In the genomic region with DNA sequence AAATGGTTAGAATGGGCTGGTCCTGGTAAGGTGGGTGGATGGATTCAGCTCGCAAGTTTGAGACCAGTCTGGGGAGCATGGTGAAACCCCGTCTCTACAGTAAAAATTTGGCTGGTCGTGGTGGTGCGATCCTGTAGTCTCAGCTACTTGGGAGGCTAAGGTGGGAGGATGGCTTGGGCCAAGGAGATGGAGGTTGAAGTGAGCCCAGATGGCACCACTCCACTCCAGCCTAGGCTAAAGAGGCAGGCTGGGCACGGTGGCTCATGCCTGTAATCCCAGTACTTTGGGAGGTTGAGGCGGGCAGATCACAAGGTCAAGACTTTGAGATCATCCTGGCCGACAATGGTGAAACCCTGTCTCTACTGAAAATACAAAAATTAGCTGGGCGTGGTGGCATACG, we compare ENCODE assay signal across 15 cellular contexts. TPM values are rescaled to one million over a fixed set of nuclear protein-coding genes. Genes with fewer than 3 reads are reported as not detected.
A peak's percentile ranks its signal among the peaks of the same experiment; 100 is the strongest.
DNase-seq lines count a peak whose midpoint lies in the region; ATAC-seq and TF ChIP-seq lines count a peak whose summit lies in the region.
"Had no signal": no experiment of that assay in that cellular context is flagged by ENCODE, and none has a peak within 500 bp of the region (broad histone marks: within the 10 kb centered on the region; RNA-seq: fewer than 3 reads in every experiment).

No MANE protein-coding gene starts in this region.

- no peak overlapping the region for H2AFZ ChIP-seq in mammary epithelial cell (ENCODE audit: low read depth, low read length)

- H3K9me3 ChIP-seq in mammary epithelial cell (replicated peaks; ENCODE audit: insufficient read depth, low read length): no peaks in the 10 kb centered on the region

- H3K79me2 ChIP-seq in mammary epithelial cell (ENCODE audit: insufficient read depth, low read length): peaks cover 16% of the 10 kb centered on the region

- no peak overlapping the region for H3K9ac ChIP-seq in mammary epithelial cell (ENCODE audit: insufficient read depth, low read length)
- H3K9ac ChIP-seq: BLaER1 had no signal

- peaks cover 14% of the 10 kb centered on the region for H3K27me3 ChIP-seq in mammary epithelial cell (ENCODE audit: insufficient read depth, low read length)
- H3K27me3 ChIP-seq: BLaER1 had no signal

- peaks cover 24% of the 10 kb centered on the region for H3K36me3 Mint-ChIP-seq in activated naive CD4-positive, alpha-beta T cell treated with anti-CD3 and anti-CD28 coated beads, Interleukin-2, amount 50 U/mL, for 24 hours
- H3K36me3 Mint-ChIP-seq in WTC11 (peaks cover 54% of the 10 kb centered on the region), type B pancreatic cell (peaks cover 14% of the 10 kb centered on the region), T-cell (peaks cover under 1% of the 10 kb centered on the region)
- peaks cover 10 to 19% (median 13%) of the 10 kb centered on the region in 3 donors for H3K36me3 Mint-ChIP-seq in naive thymus-derived CD8-positive, alpha-beta T cell
- peaks cover 16 to 35% of the 10 kb centered on the region in 2 donors for H3K36me3 Mint-ChIP-seq in stimulated activated naive B cell treated with anti-CD40 and anti-IgM and Interleukin-4, amounts not matched to agents 10 μg/mL and 1 μg/mL and 100 μg/mL, for 72 hours

- H3K4me1 Mint-ChIP-seq in activated naive CD4-positive, alpha-beta T cell treated with anti-CD3 and anti-CD28 coated beads, Interleukin-2, amount 50 U/mL, for 24 hours: peaks cover 10% of the 10 kb centered on the region
- H3K4me1 Mint-ChIP-seq in WTC11: peaks cover 47% of the 10 kb centered on the region
- H3K4me1 Mint-ChIP-seq in naive thymus-derived CD8-positive, alpha-beta T cell: peaks cover 0 to 10% (median 5%) of the 10 kb centered on the region in 4 donors
- peaks cover 10% of the 10 kb centered on the region for H3K4me1 Mint-ChIP-seq in type B pancreatic cell (ENCODE audit: unreplicated experiment)
- peaks cover 0 to 9% (median 7%) of the 10 kb centered on the region in 3 donors for H3K4me1 Mint-ChIP-seq in T-cell
- H3K4me1 Mint-ChIP-seq in stimulated activated naive B cell treated with anti-CD40 and anti-IgM and Interleukin-4, amounts not matched to agents 10 μg/mL and 1 μg/mL and 100 μg/mL, for 72 hours: peaks cover 11 to 12% of the 10 kb centered on the region in 2 donors

- no peak overlapping the region for H3K27ac Mint-ChIP-seq in activated naive CD4-positive, alpha-beta T cell treated with anti-CD3 and anti-CD28 coated beads, Interleukin-2, amount 50 U/mL, for 24 hours
- peak overlapping the region; percentile 79; the same call in 1 of the 2 replicates for H3K27ac Mint-ChIP-seq in WTC11
- no peak overlapping the region for H3K27ac Mint-ChIP-seq in naive thymus-derived CD8-positive, alpha-beta T cell
- H3K27ac Mint-ChIP-seq in type B pancreatic cell: no peak overlapping the region
- no peak overlapping the region for H3K27ac Mint-ChIP-seq in T-cell
- H3K27ac Mint-ChIP-seq in stimulated activated naive B cell treated with anti-CD40 and anti-IgM and Interleukin-4, amounts not matched to agents 10 μg/mL and 1 μg/mL and 100 μg/mL, for 72 hours: no peak overlapping the region

- peaks cover 4% of the 10 kb centered on the region for H3K4me1 ChIP-seq in mammary epithelial cell (ENCODE audit: insufficient read depth, low read length)
- H3K4me1 ChIP-seq: HAP-1 had no signal

- dilution Hi-C loops in mammary epithelial cell (cut with HindIII; ENCODE audit: low sequenced_read_pairs): no loop called here

- H3K27me3 Mint-ChIP-seq in activated naive CD4-positive, alpha-beta T cell treated with anti-CD3 and anti-CD28 coated beads, Interleukin-2, amount 50 U/mL, for 24 hours: peaks cover 39% of the 10 kb centered on the region
- no peaks in the 10 kb centered on the region for H3K27me3 Mint-ChIP-seq in WTC11 (ENCODE audit: low read depth)
- peaks cover 33 to 75% (median 35%) of the 10 kb centered on the region in 5 donors for H3K27me3 Mint-ChIP-seq in naive thymus-derived CD8-positive, alpha-beta T cell
- peaks cover 39% of the 10 kb centered on the region for H3K27me3 Mint-ChIP-seq in type B pancreatic cell
- peaks cover 36 to 59% of the 10 kb centered on the region in 2 donors for H3K27me3 Mint-ChIP-seq in T-cell
- peaks cover 41 to 57% of the 10 kb centered on the region in 2 donors for H3K27me3 Mint-ChIP-seq in stimulated activated naive B cell treated with anti-CD40 and anti-IgM and Interleukin-4, amounts not matched to agents 10 μg/mL and 1 μg/mL and 100 μg/mL, for 72 hours

- H3K4me3 ChIP-seq in mammary epithelial cell (replicated peaks in 1 of 3; ENCODE audit: insufficient read depth in 1 of 3, low read depth in 2 of 3, low read length in 3 of 3): no peak overlapping the region
- H3K4me3 ChIP-seq: BLaER1, HAP-1 had no signal

- TF ChIP-seq CTCF in WTC11 (IDR thresholded peaks at IDR 0.05): no peak
- TF ChIP-seq CTCF in type B pancreatic cell (conservative IDR thresholded peaks at IDR 0.05): no peak
- TF ChIP-seq CTCF in mammary epithelial cell (conservative IDR thresholded peaks at IDR 0.05 in 1 of 2, IDR thresholded peaks at IDR 0.05 in 1 of 2; ENCODE audit: extremely low read depth in 1 of 2, insufficient read depth in 1 of 2, low read depth in 1 of 2, low read length in 2 of 2): no peak

- H3K4me2 ChIP-seq in mammary epithelial cell (ENCODE audit: insufficient read depth, low read depth, low read length): no peak overlapping the region
- H3K4me2 ChIP-seq: BLaER1 had no signal

- POLR2A ChIA-PET in WTC11 (lab: Charles Lee) (interaction anchor here (0.7 kb wide), 1 partner anchor 9 kb away, joined by 5 read pairs; no protein-coding TSS in a partner anchor), T-cell (lab: Charles Lee) (no interaction called here)
- POLR2A ChIA-PET in naive thymus-derived CD8-positive, alpha-beta T cell (lab: Charles Lee): no interaction called here

- no peak for ATAC-seq in WTC11
- ATAC-seq in naive thymus-derived CD8-positive, alpha-beta T cell: no peak
- ATAC-seq in T-cell (replicated peaks in 1 of 4): no peak
- ATAC-seq in stimulated activated naive B cell treated with anti-CD40 and anti-IgM and Interleukin-4, amounts not matched to agents 10 μg/mL and 1 μg/mL and 100 μg/mL, for 72 hours (replicated peaks): no peak

- CTCF ChIA-PET in WTC11 (lab: Charles Lee): interaction anchor here (0.7 kb wide), 1 partner anchor 35 kb away, joined by 4 read pairs; no protein-coding TSS in a partner anchor
- CTCF ChIA-PET in mammary epithelial cell (lab: Charles Lee; ENCODE audit: low non-redundant PET): no interaction called here
- CTCF ChIA-PET in T-cell (lab: Charles Lee): no interaction called here

- intact Hi-C loops in mammary epithelial cell (cut with micrococcal nuclease): no loop called here

- peak overlapping the region; percentile 13 for H3K4me3 Mint-ChIP-seq in activated naive CD4-positive, alpha-beta T cell treated with anti-CD3 and anti-CD28 coated beads, Interleukin-2, amount 50 U/mL, for 24 hours
- H3K4me3 Mint-ChIP-seq in WTC11: peak overlapping the region; percentile 1; the same call in 1 of the 2 replicates
- H3K4me3 Mint-ChIP-seq in naive thymus-derived CD8-positive, alpha-beta T cell: peak overlapping the region in 6 of 10 donors; percentile 0 to 28 (median 4)
- H3K4me3 Mint-ChIP-seq in type B pancreatic cell: peak overlapping the region; percentile 35
- no peak overlapping the region for H3K4me3 Mint-ChIP-seq in T-cell
- H3K4me3 Mint-ChIP-seq in stimulated activated naive B cell treated with anti-CD40 and anti-IgM and Interleukin-4, amounts not matched to agents 10 μg/mL and 1 μg/mL and 100 μg/mL, for 72 hours: no peak overlapping the region

- in situ Hi-C loops in mammary epithelial cell (cut with MboI; ENCODE audit: low sequenced_read_pairs in 2 of 2): no loop called here

- BruUV-seq in mammary epithelial cell (replicated peaks; lab: Mats Ljungman, UMichigan): no TSS peak

- 98% methylated on average over 9 of the region's 9 CpGs for WGBS in mammary epithelial cell (ENCODE audit: low coverage, missing lambda C conversion rate)

- no peak overlapping the region for H3K27ac ChIP-seq in mammary epithelial cell (ENCODE audit: insufficient read depth, low read depth, low read length)
- H3K27ac ChIP-seq: 22Rv1, BLaER1 had no signal

- peaks cover 11% of the 10 kb centered on the region for H3K9me3 Mint-ChIP-seq in activated naive CD4-positive, alpha-beta T cell treated with anti-CD3 and anti-CD28 coated beads, Interleukin-2, amount 50 U/mL, for 24 hours
- H3K9me3 Mint-ChIP-seq in WTC11 (peaks cover 4% of the 10 kb centered on the region; the same call in 1 of the 2 replicates), type B pancreatic cell (peaks cover 8% of the 10 kb centered on the region), T-cell (peaks cover 4 to 11% (median 7%) of the 10 kb centered on the region in 3 donors)
- H3K9me3 Mint-ChIP-seq in naive thymus-derived CD8-positive, alpha-beta T cell: peaks cover under 1 to 47% (median 16%) of the 10 kb centered on the region in 9 donors
- H3K9me3 Mint-ChIP-seq in stimulated activated naive B cell treated with anti-CD40 and anti-IgM and Interleukin-4, amounts not matched to agents 10 μg/mL and 1 μg/mL and 100 μg/mL, for 72 hours: peaks cover 14 to 17% of the 10 kb centered on the region in 2 donors

- no peaks in the 10 kb centered on the region for H4K20me1 ChIP-seq in mammary epithelial cell (ENCODE audit: insufficient read depth, low read length)
- H4K20me1 ChIP-seq: BLaER1 had no signal

- no peak for DNase-seq in activated naive CD4-positive, alpha-beta T cell (lab: John Stamatoyannopoulos, UW)
- DNase-seq in WTC11 (ENCODE audit: low spot score): no peak
- DNase-seq in naive thymus-derived CD8-positive, alpha-beta T cell: no peak
- no peak for DNase-seq in type B pancreatic cell (ENCODE audit: extremely low spot score, unreplicated experiment)
- DNase-seq in mammary epithelial cell: no peak
- DNase-seq in T-cell: no peak
- DNase-seq in stimulated activated naive B cell treated with anti-CD40 and anti-IgM and Interleukin-4, amounts not matched to agents 10 μg/mL and 1 μg/mL and 100 μg/mL, for 72 hours: no peak
- DNase-seq: DND-41, GDM1, IMR-90 had no signal

- H3K36me3 ChIP-seq in mammary epithelial cell (ENCODE audit: insufficient read depth, low read length): peaks cover 6% of the 10 kb centered on the region
- H3K36me3 ChIP-seq: HAP-1 had no signal

TF ChIP-seq in WTC11, 78 proteins besides CTCF, POLR2A, EP300 and RAD21 (continues in another document):
- no peak for TF ChIP-seq ZNF423 (CRISPR knock-in tag; IDR thresholded peaks at IDR 0.05)

RNA-seq across cellular contexts. Expression of a gene that starts 15.3 kb away (rescaled TPM):
- total RNA-seq in WTC11 (2021): 13.7 to 16.6 TPM (median 15.5 TPM) in 3 replicates
- 1 to 10 TPM; 4.0 to 4.2 TPM for total RNA-seq in naive thymus-derived CD8-positive, alpha-beta T cell
- polyA plus RNA-seq in naive thymus-derived CD8-positive, alpha-beta T cell: 1 to 10 TPM; 6.5 to 8.2 (median 8.0) TPM
- total RNA-seq in type B pancreatic cell (ENCODE audit: low replicate concordance): 31.5 and 48.1 TPM in 2 replicates
- 10 to 100 TPM; 24.7 to 32.2 TPM for total RNA-seq in mammary epithelial cell
- 33.8 TPM for polyA plus RNA-seq in mammary epithelial cell
- 73.8 TPM for polyA minus RNA-seq in mammary epithelial cell
- total RNA-seq in T-cell: 1 to 10 TPM; 1.4 to 6.5 (median 4.6) TPM

RNA-seq across cellular contexts. Expression of a gene that starts 56.4 kb away (rescaled TPM):
- total RNA-seq in WTC11 (2021): 64.4 to 70.9 TPM (median 67.0 TPM) in 3 replicates
- not detected for total RNA-seq in naive thymus-derived CD8-positive, alpha-beta T cell
- not detected for polyA plus RNA-seq in naive thymus-derived CD8-positive, alpha-beta T cell
- total RNA-seq in type B pancreatic cell (ENCODE audit: low replicate concordance): 10.6 and 47.9 TPM in 2 replicates
- total RNA-seq in mammary epithelial cell: not detected
- not detected for polyA plus RNA-seq in mammary epithelial cell
- not detected for polyA minus RNA-seq in mammary epithelial cell
- total RNA-seq in T-cell: under 1 TPM in 1 of 5 donors, not detected in 4; 0.09 TPM
- total RNA-seq: HT-29, IMR-90 had no signal
- polyA plus RNA-seq: IMR-90 had no signal

Comparison
In these comparisons a context has a peak if more than half of its experiments do, and no peak if none do; other contexts are left out.
1. H3K4me3 Mint-ChIP-seq: peak in activated naive CD4-positive, alpha-beta T cell treated with anti-CD3 and anti-CD28 coated beads, Interleukin-2, amount 50 U/mL, for 24 hours (single experiment), WTC11 (single experiment), naive thymus-derived CD8-positive, alpha-beta T cell (6 of 10) and type B pancreatic cell (single experiment); none in T-cell (0 of 3) and stimulated activated naive B cell treated with anti-CD40 and anti-IgM and Interleukin-4, amounts not matched to agents 10 μg/mL and 1 μg/mL and 100 μg/mL, for 72 hours (0 of 2).